In the genomic region with DNA sequence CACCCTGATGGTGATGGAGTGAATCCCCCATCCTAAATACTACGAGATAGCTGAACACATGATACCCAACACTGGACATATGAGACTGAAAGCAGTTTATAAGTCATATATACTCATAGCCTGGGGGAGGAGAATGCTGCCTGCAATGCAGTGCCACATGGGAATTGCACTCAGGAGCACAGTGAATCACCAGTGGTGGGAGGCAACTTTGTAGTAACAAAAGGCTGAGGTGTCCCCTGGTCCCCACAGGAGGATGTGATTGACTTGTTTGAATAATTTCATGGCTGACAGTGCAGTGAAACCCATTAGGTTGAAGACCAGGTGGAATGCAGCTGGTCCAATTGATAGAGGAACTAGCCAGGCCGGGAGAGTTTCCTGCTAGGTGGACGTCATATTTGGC, we compare ENCODE assay signal across 25 cellular contexts. TPM values are rescaled to one million over a fixed set of nuclear protein-coding genes. Genes with fewer than 3 reads are reported as not detected.
DNase-seq lines count a peak whose midpoint lies in the region; ATAC-seq and TF ChIP-seq lines count a peak whose summit lies in the region.
"Had no signal": no experiment of that assay in that cellular context is flagged by ENCODE, and none has a peak within 500 bp of the region (broad histone marks: within the 10 kb centered on the region; RNA-seq: fewer than 3 reads in every experiment).

No MANE protein-coding gene starts in this region.

- H3K4me3 Mint-ChIP-seq in CD8-positive, alpha-beta memory T cell = no peak overlapping the region
- H3K4me3 Mint-ChIP-seq: activated CD4-positive, alpha-beta T cell treated with anti-CD3 and anti-CD28 coated beads, Interleukin-2, amount 10 ng/mL, durations not matched to agents 7 days and 5 days had no signal

- peak; percentile 6 for DNase-seq in COLO829 (ENCODE audit: low spot score)
- DNase-seq in M059J (ENCODE audit: low read depth) = peak; percentile 12
- DNase-seq in adipocyte (ENCODE audit: low read depth) = peak; percentile 9
- peak; percentile 32 for DNase-seq in fibroblast of the aortic adventitia (ENCODE audit: low read depth)
- DNase-seq in NCI-H2171 treated with DMSO at 0.1 percent for 48 hours (lab: John Stamatoyannopoulos, UW) = no peak
- no peak for DNase-seq in DMS153 (lab: John Stamatoyannopoulos, UW)
- DNase-seq in CD8-positive, alpha-beta memory T cell = no peak
- DNase-seq: activated CD4-positive, alpha-beta T cell treated with anti-CD3 and anti-CD28 coated beads, Interleukin-2, amount 10 ng/mL, durations not matched to agents 7 days and 5 days; activated CD8-positive, alpha-beta memory T cell treated with anti-CD3 and anti-CD28 coated beads, Interleukin-2, amount 50 U/mL, for 4 hours; cerebellar nuclear complex; effector CD4-positive, alpha-beta T cell; GF-D8; heart left ventricle; NCI-H1417; SIG-M5; sigmoid colon; stimulated activated naive CD4-positive, alpha-beta T cell had no signal

- no peak for TF ChIP-seq CTCF in fibroblast of the aortic adventitia (IDR thresholded peaks at IDR 0.05; ENCODE audit: insufficient read depth, low read length)

- no peaks in the 10 kb centered on the region for H3K9me3 ChIP-seq in adipocyte (ENCODE audit: control insufficient read depth, low read length)
- no peaks in the 10 kb centered on the region for H3K9me3 ChIP-seq in CD8-positive, alpha-beta memory T cell (ENCODE audit: low read length)
- H3K9me3 ChIP-seq: heart left ventricle, sigmoid colon had no signal

- no peak overlapping the region for H3K9ac ChIP-seq in adipocyte (ENCODE audit: low read length)
- H3K9ac ChIP-seq: KMS-11 had no signal

- POLR2A ChIA-PET in CD8-positive, alpha-beta memory T cell (lab: Charles Lee) = no interaction called here

- peaks cover 0 to 5% (median 0%) of the 10 kb centered on the region in 5 donors for H3K9me3 Mint-ChIP-seq in CD8-positive, alpha-beta memory T cell
- H3K9me3 Mint-ChIP-seq: activated CD4-positive, alpha-beta T cell treated with anti-CD3 and anti-CD28 coated beads, Interleukin-2, amount 10 ng/mL, durations not matched to agents 7 days and 5 days had no signal

- H3K36me3 ChIP-seq in adipocyte (ENCODE audit: control insufficient read depth, insufficient read depth, low read length, severe bottlenecking) = no peaks in the 10 kb centered on the region
- no peaks in the 10 kb centered on the region for H3K36me3 ChIP-seq in CD8-positive, alpha-beta memory T cell (ENCODE audit: insufficient read depth, low read length)
- H3K36me3 ChIP-seq: heart left ventricle, sigmoid colon had no signal

- no peak overlapping the region for H3K4me3 ChIP-seq in adipocyte (ENCODE audit: low read length)
- no peak overlapping the region for H3K4me3 ChIP-seq in fibroblast of the aortic adventitia (ENCODE audit: low read depth, low read length)
- H3K4me3 ChIP-seq in CD8-positive, alpha-beta memory T cell (ENCODE audit: low read length) = no peak overlapping the region
- H3K4me3 ChIP-seq: heart left ventricle, sigmoid colon had no signal

- peak overlapping the region in 1 of 8 donors; percentile 38 for H3K27ac Mint-ChIP-seq in CD8-positive, alpha-beta memory T cell
- H3K27ac Mint-ChIP-seq: activated CD4-positive, alpha-beta T cell treated with anti-CD3 and anti-CD28 coated beads, Interleukin-2, amount 10 ng/mL, durations not matched to agents 7 days and 5 days had no signal

- H3K27ac ChIP-seq in CD8-positive, alpha-beta memory T cell (ENCODE audit: low read depth, low read length) = no peak overlapping the region
- H3K27ac ChIP-seq: C4-2B, heart left ventricle, KMS-11, sigmoid colon had no signal

- no peak for ATAC-seq in GM21723 (IDR thresholded peaks at IDR 0.05; ENCODE audit: unreplicated experiment)
- ATAC-seq: esophagus mucosa, heart left ventricle, left lobe of liver had no signal

- H3K36me3 Mint-ChIP-seq in CD8-positive, alpha-beta memory T cell = peaks cover 0 to 3% (median 0%) of the 10 kb centered on the region in 3 donors

- H3K27me3 Mint-ChIP-seq in CD8-positive, alpha-beta memory T cell = peaks cover 0 to 1% of the 10 kb centered on the region in 2 donors

- no peaks in the 10 kb centered on the region for H3K27me3 ChIP-seq in adipocyte (replicated peaks; ENCODE audit: control insufficient read depth, insufficient read depth, low read length)
- H3K27me3 ChIP-seq in CD8-positive, alpha-beta memory T cell (ENCODE audit: insufficient read depth, low read length, poor library complexity, severe bottlenecking) = no peaks in the 10 kb centered on the region
- H3K27me3 ChIP-seq: heart left ventricle, sigmoid colon had no signal

- H3K4me1 Mint-ChIP-seq in CD8-positive, alpha-beta memory T cell = no peaks in the 10 kb centered on the region
- H3K4me1 Mint-ChIP-seq: activated CD4-positive, alpha-beta T cell treated with anti-CD3 and anti-CD28 coated beads, Interleukin-2, amount 10 ng/mL, durations not matched to agents 7 days and 5 days had no signal

- CTCF ChIA-PET in CD8-positive, alpha-beta memory T cell (lab: Charles Lee) = interaction anchor here (1.0 kb wide), 1 partner anchor 76 kb away, joined by 3 read pairs; no protein-coding TSS in a partner anchor

- H3K4me1 ChIP-seq in adipocyte (ENCODE audit: control insufficient read depth, insufficient read depth, low read length) = no peaks in the 10 kb centered on the region
- H3K4me1 ChIP-seq in CD8-positive, alpha-beta memory T cell (ENCODE audit: insufficient read depth, low read length) = no peaks in the 10 kb centered on the region
- H3K4me1 ChIP-seq: heart left ventricle, sigmoid colon had no signal

RNA-seq across cellular contexts. Expression of a gene that starts 20.2 kb away (rescaled TPM):
- not detected in 2 replicates for total RNA-seq in M059J (2014; rRNA removed; shearing (Covaris generic))
- not detected in 2 replicates for total RNA-seq in fibroblast of the aortic adventitia (ENCODE audit: low replicate concordance)
- total RNA-seq in CD8-positive, alpha-beta memory T cell = under 1 TPM; 0.24 to 0.46 TPM
- not detected for polyA plus RNA-seq in CD8-positive, alpha-beta memory T cell
- total RNA-seq: activated CD4-positive, alpha-beta T cell treated with anti-CD3 and anti-CD28 coated beads, Interleukin-2, amount 10 ng/mL, durations not matched to agents 7 days and 5 days; esophagus mucosa; H1; posterior vena cava; sigmoid colon had no signal
- polyA plus RNA-seq: H1, neural cell, sigmoid colon had no signal

RNA-seq across cellular contexts. Expression of a gene that starts 20.9 kb away (rescaled TPM):
- 1.5 TPM in 1 of 2 replicates, not detected in the other for total RNA-seq in M059J (2014; rRNA removed; shearing (Covaris generic))
- total RNA-seq in fibroblast of the aortic adventitia (ENCODE audit: low replicate concordance) = 0.63 TPM in 1 of 2 replicates, not detected in the other
- total RNA-seq in CD8-positive, alpha-beta memory T cell = 1 to 10 TPM; 2.0 to 2.1 TPM
- polyA plus RNA-seq in CD8-positive, alpha-beta memory T cell = 0.68 TPM
- total RNA-seq: H1 had no signal

Comparison
In these comparisons a context has a peak if more than half of its experiments do, and no peak if none do; other contexts are left out.
1. DNase-seq: peak in COLO829 (single experiment), M059J (single experiment), adipocyte (single experiment) and fibroblast of the aortic adventitia (single experiment); none in NCI-H2171 treated with DMSO at 0.1 percent for 48 hours (single experiment), DMS153 (single experiment) and CD8-positive, alpha-beta memory T cell (0 of 5).